ENCODE assay signal across 20 cellular contexts in genomic region chr6:42460892-42461291, GRCh38. TPM values are rescaled to one million over a fixed set of nuclear protein-coding genes. Genes with fewer than 3 reads are reported as not detected.
DNase-seq lines count a peak whose midpoint lies in the region; FAIRE-seq and TF ChIP-seq lines count a peak whose summit lies in the region.
"Had no signal": no experiment of that assay in that cellular context is flagged by ENCODE, and none has a peak within 500 bp of the region (broad histone marks: within the 10 kb centered on the region; RNA-seq: fewer than 3 reads in every experiment).

No MANE protein-coding gene starts in this region.

- H3K4me2 ChIP-seq in GM23248 (ENCODE audit: unreplicated experiment), result peak overlapping the region; percentile 40
- no peak overlapping the region for H3K4me2 ChIP-seq in astrocyte (ENCODE audit: low read length)

- in situ Hi-C loops in GM23248 (cut with MboI), result no loop called here

- H3K27me3 ChIP-seq in GM23248 (replicated peaks; ENCODE audit: insufficient read depth) (no peaks in the 10 kb centered on the region), astrocyte (ENCODE audit: insufficient read depth, low read length) (no peaks in the 10 kb centered on the region)
- H3K27me3 ChIP-seq: BE2C had no signal

- H2AFZ ChIP-seq in GM23248, result peak overlapping the region; percentile 77
- no peak overlapping the region for H2AFZ ChIP-seq in astrocyte (ENCODE audit: low read depth, low read length)

- H3K36me3 ChIP-seq in GM23248 (ENCODE audit: low read depth) (no peaks in the 10 kb centered on the region), astrocyte (ENCODE audit: insufficient read depth, low read length) (no peaks in the 10 kb centered on the region)
- H3K36me3 ChIP-seq: BE2C had no signal

- H3K79me2 ChIP-seq in GM23248 (ENCODE audit: insufficient read depth) (no peaks in the 10 kb centered on the region), astrocyte (ENCODE audit: insufficient read depth, low read length) (no peaks in the 10 kb centered on the region)

- no peak overlapping the region for H3K27ac ChIP-seq in GM23248
- no peak overlapping the region for H3K27ac ChIP-seq in astrocyte (ENCODE audit: low read depth, low read length)

- H3K36me3 Mint-ChIP-seq in astrocyte (ENCODE audit: low read depth, unreplicated experiment), result no peaks in the 10 kb centered on the region
- H3K36me3 Mint-ChIP-seq: CD4-positive, alpha-beta memory T cell had no signal

- H3K9me3 Mint-ChIP-seq in astrocyte (ENCODE audit: unreplicated experiment), result peaks cover 3% of the 10 kb centered on the region
- H3K9me3 Mint-ChIP-seq: CD4-positive, alpha-beta memory T cell had no signal

- TF ChIP-seq CTCF in astrocyte (IDR thresholded peaks at IDR 0.05; ENCODE audit: insufficient read depth, low read depth, low read length) (no peak), fibroblast of villous mesenchyme (IDR thresholded peaks at IDR 0.05; ENCODE audit: insufficient read depth, low read depth, low read length) (no peak)

- peak; percentile 41 for FAIRE-seq in astrocyte (lab: Jason Lieb, UNC)
- FAIRE-seq: GM12892, H1 had no signal

- H3K4me3 Mint-ChIP-seq in astrocyte (ENCODE audit: unreplicated experiment), result no peak overlapping the region
- H3K4me3 Mint-ChIP-seq: CD4-positive, alpha-beta memory T cell had no signal

- no peaks in the 10 kb centered on the region for H3K9me2 ChIP-seq in GM23248 (ENCODE audit: insufficient read depth)

- no peaks in the 10 kb centered on the region for H3K9me3 ChIP-seq in GM23248 (ENCODE audit: low read depth)
- H3K9me3 ChIP-seq in astrocyte (ENCODE audit: insufficient read depth, low read depth, low read length), result no peaks in the 10 kb centered on the region
- H3K9me3 ChIP-seq: BE2C had no signal

- no peak overlapping the region for H3K4me3 ChIP-seq in GM23248
- H3K4me3 ChIP-seq in astrocyte (ENCODE audit: insufficient read depth, low read depth, low read length), result no peak overlapping the region
- H3K4me3 ChIP-seq in fibroblast of villous mesenchyme (ENCODE audit: low read depth, low read length), result no peak overlapping the region

- peaks cover 10% of the 10 kb centered on the region for H3F3A ChIP-seq in GM23248 (ENCODE audit: insufficient read depth)

- H4K20me1 ChIP-seq in GM23248 (ENCODE audit: insufficient read depth) (no peaks in the 10 kb centered on the region), astrocyte (ENCODE audit: insufficient read depth, low read length) (no peaks in the 10 kb centered on the region)

- H3K4me1 Mint-ChIP-seq in astrocyte (ENCODE audit: low read depth, unreplicated experiment), result peaks cover 12% of the 10 kb centered on the region

- no peaks in the 10 kb centered on the region for H3K27me3 Mint-ChIP-seq in astrocyte (ENCODE audit: low read depth, unreplicated experiment)
- H3K27me3 Mint-ChIP-seq: CD4-positive, alpha-beta memory T cell had no signal

- H3K27ac Mint-ChIP-seq in astrocyte (ENCODE audit: unreplicated experiment), result peak overlapping the region; percentile 6
- H3K27ac Mint-ChIP-seq: CD4-positive, alpha-beta memory T cell had no signal

- H3K9ac ChIP-seq in GM23248 (no peak overlapping the region), astrocyte (ENCODE audit: low read length) (no peak overlapping the region)

- H3K4me1 ChIP-seq in GM23248 (ENCODE audit: insufficient read depth) (peaks cover 11% of the 10 kb centered on the region), astrocyte (ENCODE audit: insufficient read depth, low read length) (no peaks in the 10 kb centered on the region)
- H3K4me1 ChIP-seq: BE2C had no signal

- WGBS in GM23248 (ENCODE audit: low coverage in 1 of 2, low lambda C conversion rate in 2 of 2, missing lambda C conversion rate in 2 of 2), 2 experiments, result 15 to 23% methylated on average over 1 of the region's 1 CpG

- DNase-seq in GM23248, result peak; percentile 68
- peak; percentile 35 for DNase-seq in astrocyte (ENCODE audit: low read depth)
- peak; percentile 14 for DNase-seq in fibroblast of villous mesenchyme (ENCODE audit: low read depth)
- DNase-seq in DMS153 (lab: John Stamatoyannopoulos, UW), result no peak
- DNase-seq in NCI-H146 (lab: John Stamatoyannopoulos, UW), result no peak
- no peak for DNase-seq in effector CD8-positive, alpha-beta T cell (lab: John Stamatoyannopoulos, UW)
- no peak for DNase-seq in glomerular visceral epithelial cell (ENCODE audit: extremely low spot score)
- DNase-seq: ACHN; BE2C; Calu3; CD4-positive, alpha-beta memory T cell; DMS79 treated with DMSO at 0.1 percent for 48 hours; GF-D8; KBM-7; NCI-H1417 treated with DMSO at 0.1 percent for 48 hours; NCI-H2029 treated with DMSO at 0.1 percent for 48 hours; NCI-H510A; NCI-H82 had no signal

RNA-seq across cellular contexts. Expression of gene TRERF1, which starts 9.2 kb away (rescaled TPM):
- 2.7 and 4.7 TPM in 2 replicates for total RNA-seq in GM23248 (2014; rRNA removed; shearing (Covaris generic))
- 2.8 and 3.1 TPM in 2 replicates for polyA plus RNA-seq in GM23248 (2016; fragmentation: Nextera tagmentation; extraction: Ambion mirVana)
- 7.7 and 8.6 TPM in 2 replicates for total RNA-seq in astrocyte
- 6.4 and 6.5 TPM in 2 replicates for total RNA-seq in fibroblast of villous mesenchyme

Comparison
In these comparisons a context has a peak if more than half of its experiments do, and no peak if none do; other contexts are left out.
1. DNase-seq: peak in GM23248 (single experiment), astrocyte (single experiment) and fibroblast of villous mesenchyme (single experiment); none in DMS153 (single experiment), NCI-H146 (single experiment), effector CD8-positive, alpha-beta T cell (single experiment) and glomerular visceral epithelial cell (single experiment).